ENCODE assay signal across 1 cellular context in genomic region chr11:117873828-117874125, GRCh38.
TF ChIP-seq lines count a peak whose summit lies in the region.

No MANE protein-coding gene starts in this region.

TF ChIP-seq in WTC11, 78 proteins besides CTCF, POLR2A, EP300 and RAD21 (continued from another document):
- TF ChIP-seq ZNF512 (CRISPR knock-in tag; IDR thresholded peaks at IDR 0.05; ENCODE audit: borderline replicate concordance) (no peak), ATF2 (CRISPR knock-in tag; IDR thresholded peaks at IDR 0.05; ENCODE audit: borderline replicate concordance, low read depth) (no peak)
